In genomic region chr9:134969401-134969800, GRCh38 we compare ENCODE assay signal across 26 cellular contexts. TPM values are rescaled to one million over a fixed set of nuclear protein-coding genes. Genes with fewer than 3 reads are reported as not detected.
DNase-seq lines count a peak whose midpoint lies in the region; ATAC-seq lines count a peak whose summit lies in the region.
"Had no signal": no experiment of that assay in that cellular context is flagged by ENCODE, and none has a peak within 500 bp of the region (broad histone marks: within the 10 kb centered on the region; RNA-seq: fewer than 3 reads in every experiment).

No MANE protein-coding gene starts in this region.

- DNase-seq in cardiac septum (ENCODE audit: low spot score) (peak; percentile 20), right cardiac atrium (no peak), left lobe of liver (ENCODE audit: low spot score) (peak; percentile 36), posterior vena cava (ENCODE audit: low spot score) (peak; percentile 47), aorta (peak; percentile 27 to 60), COR-L47 (lab: John Stamatoyannopoulos, UW) (no peak), NCI-H2171 treated with DMSO at 0.1 percent for 48 hours (lab: John Stamatoyannopoulos, UW) (no peak)
- DNase-seq: DMS53, GOT3, IMR-90, MM.1S, NCI-H1417, NCI-H1694, NCI-H2029 treated with DMSO at 0.1 percent for 48 hours, NCI-H2227 treated with DMSO at 0.1 percent for 48 hours, NCI-H526 treated with DMSO at 0.1 percent for 48 hours, RPMI8226, SHP77 had no signal

- H3K27ac ChIP-seq in right cardiac atrium (ENCODE audit: low read length) (no peak overlapping the region), aorta (ENCODE audit: low read depth in 1 of 2, low read length in 2 of 2) (no peak overlapping the region)
- H3K27ac ChIP-seq: BLaER1, KMS-11 had no signal

- no peaks in the 10 kb centered on the region for H3K36me3 ChIP-seq in aorta (ENCODE audit: control insufficient read depth in 1 of 2, insufficient read depth in 2 of 2, low read length in 1 of 2)
- H3K36me3 ChIP-seq: BLaER1 had no signal

- no peaks in the 10 kb centered on the region for H3K4me1 ChIP-seq in right cardiac atrium (ENCODE audit: control insufficient read depth, insufficient read depth, low read length)
- no peaks in the 10 kb centered on the region for H3K4me1 ChIP-seq in aorta (ENCODE audit: control insufficient read depth in 1 of 2, insufficient read depth in 2 of 2, low read length in 2 of 2)

- 83% methylated on average over 9 of the region's 9 CpGs for WGBS in right cardiac atrium
- WGBS in aorta, 2 donors = 86 to 90% methylated on average over 9 of the region's 9 CpGs

- no peaks in the 10 kb centered on the region for H3K27me3 ChIP-seq in right cardiac atrium (ENCODE audit: control insufficient read depth, insufficient read depth)
- H3K27me3 ChIP-seq in aorta (ENCODE audit: control insufficient read depth in 1 of 2, insufficient read depth in 2 of 2, low read length in 1 of 2) = no peaks in the 10 kb centered on the region
- H3K27me3 ChIP-seq: BLaER1 had no signal

- ATAC-seq in right cardiac atrium (no peak), left lobe of liver (no peak), aorta (ENCODE audit: low FRiP score) (no peak), GM18511 (IDR thresholded peaks at IDR 0.05; ENCODE audit: unreplicated experiment) (no peak)

- intact Hi-C loops in cardiac septum (cut with DNase I) (no loop called here), right cardiac atrium (cut with DNase I) (no loop called here), posterior vena cava (cut with DNase I) (no loop called here), aorta (cut with DNase I) (no loop called here)

- H3K9me3 ChIP-seq in right cardiac atrium (ENCODE audit: control insufficient read depth, low read length) (no peaks in the 10 kb centered on the region), aorta (ENCODE audit: control insufficient read depth, low read length) (no peaks in the 10 kb centered on the region)
- H3K9me3 ChIP-seq: BLaER1 had no signal

- H3K4me3 ChIP-seq in right cardiac atrium (ENCODE audit: low read length) (no peak overlapping the region), aorta (ENCODE audit: low read length in 2 of 2) (no peak overlapping the region)
- H3K4me3 ChIP-seq: BLaER1 had no signal

RNA-seq across cellular contexts. Expression of gene FCN1, which starts 51.7 kb away (rescaled TPM):
- total RNA-seq in cardiac septum (5.3 TPM), right cardiac atrium (1 to 10 TPM; 1.4 to 6.0 (median 3.0) TPM), left lobe of liver (0.93 TPM), posterior vena cava (10 to 100 TPM in 1 of 2 donors, 1 to 10 TPM in 1; 7.1 to 16.5 TPM), aorta (10 to 100 TPM; 10.0 to 14.4 TPM)
- polyA plus RNA-seq in right cardiac atrium (1.7 TPM), aorta (1 to 10 TPM in 1 of 2 donors, under 1 TPM in 1; 0.97 to 2.0 TPM)
- total RNA-seq: Daoy, G401, IMR-90, NCI-H460, SK-MEL-5 had no signal
- polyA plus RNA-seq: AG04450, IMR-90 had no signal

Comparison
In these comparisons a context has a peak if more than half of its experiments do, and no peak if none do; other contexts are left out.
1. DNase-seq: peak in cardiac septum (single experiment), left lobe of liver (single experiment), posterior vena cava (single experiment) and aorta (2 of 2); none in right cardiac atrium (0 of 3), COR-L47 (single experiment) and NCI-H2171 treated with DMSO at 0.1 percent for 48 hours (single experiment).